In genomic region chr12:28292699-28293098, GRCh38 we compare ENCODE assay signal across 3 cellular contexts.
TF ChIP-seq lines count a peak whose summit lies in the region.

No MANE protein-coding gene starts in this region.

TF ChIP-seq in A549, 52 proteins besides CTCF, POLR2A, EP300 and RAD21:
- TF ChIP-seq MAFK (IDR thresholded peaks at IDR 0.05; ENCODE audit: partially characterized antibody) (peak; percentile 74), NFE2L2 (conservative IDR thresholded peaks at IDR 0.05; ENCODE audit: low read length) (no peak)

TF ChIP-seq in IMR-90, 13 proteins besides CTCF, POLR2A, EP300 and RAD21:
- no peak for TF ChIP-seq FOS (IDR thresholded peaks at IDR 0.05; ENCODE audit: low read depth, low read length)
- TF ChIP-seq MAFK (IDR thresholded peaks at IDR 0.05; ENCODE audit: low read depth, low read length), result peak; percentile 73

TF ChIP-seq in H1, 55 proteins besides CTCF, POLR2A, EP300 and RAD21:
- peak; percentile 17; the same call in 1 of the 2 replicates for TF ChIP-seq MAFK (IDR thresholded peaks at IDR 0.05; ENCODE audit: low read depth, low read length)
- no peak for TF ChIP-seq KDM4A (IDR thresholded peaks at IDR 0.05; ENCODE audit: low read depth, low read length, severe bottlenecking)
